Comparison of ENCODE assay signal across 1 cellular context in the genomic region with DNA sequence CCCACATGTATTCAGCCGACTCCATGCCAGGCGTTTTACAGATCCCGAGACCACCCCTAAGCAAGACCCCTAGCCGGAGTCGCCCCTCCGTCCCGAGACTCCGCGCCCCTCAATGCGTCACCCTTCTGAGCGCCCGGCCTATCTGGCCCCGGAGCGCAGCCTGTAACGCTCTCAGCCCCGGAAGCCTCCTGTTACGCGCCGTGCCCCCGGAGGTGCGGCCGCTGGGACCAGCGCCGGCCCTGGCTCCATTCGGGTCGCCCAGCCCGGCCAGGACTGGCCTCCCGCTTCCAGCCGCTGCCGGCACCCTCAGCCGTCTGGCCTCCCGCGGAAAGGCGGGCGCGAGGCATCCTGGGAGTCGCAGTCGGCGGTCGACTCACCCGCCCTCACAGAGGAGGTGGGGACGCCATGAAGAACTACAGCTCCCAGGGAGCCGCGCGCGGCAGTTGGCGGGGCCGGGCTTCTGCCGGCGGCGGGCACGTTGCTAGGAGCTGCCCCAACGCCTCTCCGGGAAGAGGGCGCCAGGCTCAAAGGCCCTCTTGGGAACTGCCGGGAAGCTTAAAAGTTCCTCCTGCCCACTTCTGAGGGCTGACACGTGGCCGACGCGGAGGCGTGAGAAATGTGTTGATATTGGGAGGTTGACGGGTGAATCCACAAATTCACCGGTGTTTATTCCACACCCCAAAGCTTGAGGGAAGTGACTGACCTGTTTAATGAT.
TF ChIP-seq lines count a peak whose summit lies in the region.

A gene with protein sequence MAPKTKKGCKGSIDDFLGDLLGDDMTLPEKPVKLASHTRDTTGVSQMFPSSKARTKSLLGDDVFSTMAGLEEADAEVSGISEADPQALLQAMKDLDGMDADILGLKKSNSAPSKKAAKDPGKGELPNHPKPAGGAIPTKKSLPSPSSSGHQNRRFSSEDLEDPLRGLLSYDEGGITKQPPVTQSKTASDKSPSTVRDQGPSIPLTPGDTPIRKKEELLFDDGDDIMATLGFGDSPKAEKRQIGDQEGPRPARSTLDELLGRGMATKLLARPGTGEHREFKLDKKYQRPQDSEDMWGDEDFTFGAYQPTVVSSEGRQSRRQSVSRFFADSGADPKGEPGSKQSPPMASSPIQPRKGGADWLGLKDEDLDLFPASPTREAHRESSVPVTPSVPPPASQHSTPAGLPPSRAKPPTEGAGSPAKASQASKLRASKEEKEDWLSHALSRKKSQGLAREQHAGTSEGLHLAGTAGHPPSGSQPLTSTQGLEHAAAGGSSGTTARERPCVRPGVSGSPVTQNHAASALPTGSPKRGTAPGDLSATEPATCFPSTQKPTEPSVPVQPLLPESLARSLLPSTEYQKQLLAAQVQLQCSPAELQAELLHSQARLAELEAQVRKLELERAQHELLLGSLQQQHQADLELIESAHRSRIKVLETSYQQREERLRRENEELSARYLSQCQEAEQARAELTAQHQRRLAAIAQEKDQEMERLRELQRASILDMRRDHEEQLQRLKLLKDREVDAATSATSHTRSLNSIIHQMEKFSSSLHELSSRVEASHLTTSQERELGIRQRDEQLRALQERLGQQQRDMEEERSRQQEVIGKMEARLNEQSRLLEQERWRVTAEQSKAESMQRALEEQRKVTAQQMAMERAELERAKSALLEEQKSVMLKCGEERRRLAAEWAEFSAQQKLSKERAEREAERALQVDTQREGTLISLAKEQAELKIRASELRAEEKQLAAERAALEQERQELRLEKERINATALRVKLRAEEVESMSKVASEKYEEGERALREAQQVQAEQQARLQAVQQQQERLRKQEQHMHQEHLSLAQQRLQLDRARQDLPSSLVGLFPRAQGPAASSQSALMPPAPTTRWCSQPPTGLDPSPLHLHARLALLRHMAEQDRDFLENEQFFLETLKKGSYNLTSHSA (minus strand): TSS at position 316 of the 715 bp plus-strand sequence. CDS start 2,893 bp downstream, outside the sequence.

TF ChIP-seq in K562, 482 proteins besides CTCF, POLR2A, EP300 and RAD21 (continued from another document and continues in another):
- TF ChIP-seq, protein P1, sequence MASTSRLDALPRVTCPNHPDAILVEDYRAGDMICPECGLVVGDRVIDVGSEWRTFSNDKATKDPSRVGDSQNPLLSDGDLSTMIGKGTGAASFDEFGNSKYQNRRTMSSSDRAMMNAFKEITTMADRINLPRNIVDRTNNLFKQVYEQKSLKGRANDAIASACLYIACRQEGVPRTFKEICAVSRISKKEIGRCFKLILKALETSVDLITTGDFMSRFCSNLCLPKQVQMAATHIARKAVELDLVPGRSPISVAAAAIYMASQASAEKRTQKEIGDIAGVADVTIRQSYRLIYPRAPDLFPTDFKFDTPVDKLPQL (IDR thresholded peaks at IDR 0.05; ENCODE audit: extremely low read depth, insufficient read length), result no peak
- no peak for TF ChIP-seq ILF3 (IDR thresholded peaks at IDR 0.05; ENCODE audit: borderline replicate concordance)
- TF ChIP-seq, protein P2, sequence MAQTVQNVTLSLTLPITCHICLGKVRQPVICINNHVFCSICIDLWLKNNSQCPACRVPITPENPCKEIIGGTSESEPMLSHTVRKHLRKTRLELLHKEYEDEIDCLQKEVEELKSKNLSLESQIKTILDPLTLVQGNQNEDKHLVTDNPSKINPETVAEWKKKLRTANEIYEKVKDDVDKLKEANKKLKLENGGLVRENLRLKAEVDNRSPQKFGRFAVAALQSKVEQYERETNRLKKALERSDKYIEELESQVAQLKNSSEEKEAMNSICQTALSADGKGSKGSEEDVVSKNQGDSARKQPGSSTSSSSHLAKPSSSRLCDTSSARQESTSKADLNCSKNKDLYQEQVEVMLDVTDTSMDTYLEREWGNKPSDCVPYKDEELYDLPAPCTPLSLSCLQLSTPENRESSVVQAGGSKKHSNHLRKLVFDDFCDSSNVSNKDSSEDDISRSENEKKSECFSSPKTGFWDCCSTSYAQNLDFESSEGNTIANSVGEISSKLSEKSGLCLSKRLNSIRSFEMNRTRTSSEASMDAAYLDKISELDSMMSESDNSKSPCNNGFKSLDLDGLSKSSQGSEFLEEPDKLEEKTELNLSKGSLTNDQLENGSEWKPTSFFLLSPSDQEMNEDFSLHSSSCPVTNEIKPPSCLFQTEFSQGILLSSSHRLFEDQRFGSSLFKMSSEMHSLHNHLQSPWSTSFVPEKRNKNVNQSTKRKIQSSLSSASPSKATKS (CRISPR knock-in tag; IDR thresholded peaks at IDR 0.05), result no peak
- no peak for TF ChIP-seq ZSCAN29 (IDR thresholded peaks at IDR 0.05)
- TF ChIP-seq TSC22D4 (tag; IDR thresholded peaks at IDR 0.05), result no peak
- no peak for TF ChIP-seq STAT5B (CRISPR knock-in tag; IDR thresholded peaks at IDR 0.05)
- TF ChIP-seq, protein P3, sequence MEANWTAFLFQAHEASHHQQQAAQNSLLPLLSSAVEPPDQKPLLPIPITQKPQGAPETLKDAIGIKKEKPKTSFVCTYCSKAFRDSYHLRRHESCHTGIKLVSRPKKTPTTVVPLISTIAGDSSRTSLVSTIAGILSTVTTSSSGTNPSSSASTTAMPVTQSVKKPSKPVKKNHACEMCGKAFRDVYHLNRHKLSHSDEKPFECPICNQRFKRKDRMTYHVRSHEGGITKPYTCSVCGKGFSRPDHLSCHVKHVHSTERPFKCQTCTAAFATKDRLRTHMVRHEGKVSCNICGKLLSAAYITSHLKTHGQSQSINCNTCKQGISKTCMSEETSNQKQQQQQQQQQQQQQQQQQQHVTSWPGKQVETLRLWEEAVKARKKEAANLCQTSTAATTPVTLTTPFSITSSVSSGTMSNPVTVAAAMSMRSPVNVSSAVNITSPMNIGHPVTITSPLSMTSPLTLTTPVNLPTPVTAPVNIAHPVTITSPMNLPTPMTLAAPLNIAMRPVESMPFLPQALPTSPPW (CRISPR knock-in tag; IDR thresholded peaks at IDR 0.05), result peak; percentile 76
- peak; percentile 97 for TF ChIP-seq KAT7 (CRISPR knock-in tag; IDR thresholded peaks at IDR 0.05; ENCODE audit: borderline replicate concordance)
- TF ChIP-seq, protein P4, sequence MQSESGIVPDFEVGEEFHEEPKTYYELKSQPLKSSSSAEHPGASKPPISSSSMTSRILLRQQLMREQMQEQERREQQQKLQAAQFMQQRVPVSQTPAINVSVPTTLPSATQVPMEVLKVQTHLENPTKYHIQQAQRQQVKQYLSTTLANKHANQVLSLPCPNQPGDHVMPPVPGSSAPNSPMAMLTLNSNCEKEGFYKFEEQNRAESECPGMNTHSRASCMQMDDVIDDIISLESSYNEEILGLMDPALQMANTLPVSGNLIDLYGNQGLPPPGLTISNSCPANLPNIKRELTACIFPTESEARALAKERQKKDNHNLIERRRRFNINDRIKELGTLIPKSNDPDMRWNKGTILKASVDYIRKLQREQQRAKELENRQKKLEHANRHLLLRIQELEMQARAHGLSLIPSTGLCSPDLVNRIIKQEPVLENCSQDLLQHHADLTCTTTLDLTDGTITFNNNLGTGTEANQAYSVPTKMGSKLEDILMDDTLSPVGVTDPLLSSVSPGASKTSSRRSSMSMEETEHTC (IDR thresholded peaks at IDR 0.05), result no peak
- TF ChIP-seq, protein P5, sequence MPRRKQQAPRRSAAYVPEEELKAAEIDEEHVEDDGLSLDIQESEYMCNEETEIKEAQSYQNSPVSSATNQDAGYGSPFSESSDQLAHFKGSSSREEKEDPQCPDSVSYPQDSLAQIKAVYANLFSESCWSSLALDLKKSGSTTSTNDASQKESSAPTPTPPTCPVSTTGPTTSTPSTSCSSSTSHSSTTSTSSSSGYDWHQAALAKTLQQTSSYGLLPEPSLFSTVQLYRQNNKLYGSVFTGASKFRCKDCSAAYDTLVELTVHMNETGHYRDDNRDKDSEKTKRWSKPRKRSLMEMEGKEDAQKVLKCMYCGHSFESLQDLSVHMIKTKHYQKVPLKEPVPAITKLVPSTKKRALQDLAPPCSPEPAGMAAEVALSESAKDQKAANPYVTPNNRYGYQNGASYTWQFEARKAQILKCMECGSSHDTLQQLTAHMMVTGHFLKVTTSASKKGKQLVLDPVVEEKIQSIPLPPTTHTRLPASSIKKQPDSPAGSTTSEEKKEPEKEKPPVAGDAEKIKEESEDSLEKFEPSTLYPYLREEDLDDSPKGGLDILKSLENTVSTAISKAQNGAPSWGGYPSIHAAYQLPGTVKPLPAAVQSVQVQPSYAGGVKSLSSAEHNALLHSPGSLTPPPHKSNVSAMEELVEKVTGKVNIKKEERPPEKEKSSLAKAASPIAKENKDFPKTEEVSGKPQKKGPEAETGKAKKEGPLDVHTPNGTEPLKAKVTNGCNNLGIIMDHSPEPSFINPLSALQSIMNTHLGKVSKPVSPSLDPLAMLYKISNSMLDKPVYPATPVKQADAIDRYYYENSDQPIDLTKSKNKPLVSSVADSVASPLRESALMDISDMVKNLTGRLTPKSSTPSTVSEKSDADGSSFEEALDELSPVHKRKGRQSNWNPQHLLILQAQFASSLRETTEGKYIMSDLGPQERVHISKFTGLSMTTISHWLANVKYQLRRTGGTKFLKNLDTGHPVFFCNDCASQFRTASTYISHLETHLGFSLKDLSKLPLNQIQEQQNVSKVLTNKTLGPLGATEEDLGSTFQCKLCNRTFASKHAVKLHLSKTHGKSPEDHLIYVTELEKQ (CRISPR knock-in tag; IDR thresholded peaks at IDR 0.05), result no peak
- TF ChIP-seq, protein P6, sequence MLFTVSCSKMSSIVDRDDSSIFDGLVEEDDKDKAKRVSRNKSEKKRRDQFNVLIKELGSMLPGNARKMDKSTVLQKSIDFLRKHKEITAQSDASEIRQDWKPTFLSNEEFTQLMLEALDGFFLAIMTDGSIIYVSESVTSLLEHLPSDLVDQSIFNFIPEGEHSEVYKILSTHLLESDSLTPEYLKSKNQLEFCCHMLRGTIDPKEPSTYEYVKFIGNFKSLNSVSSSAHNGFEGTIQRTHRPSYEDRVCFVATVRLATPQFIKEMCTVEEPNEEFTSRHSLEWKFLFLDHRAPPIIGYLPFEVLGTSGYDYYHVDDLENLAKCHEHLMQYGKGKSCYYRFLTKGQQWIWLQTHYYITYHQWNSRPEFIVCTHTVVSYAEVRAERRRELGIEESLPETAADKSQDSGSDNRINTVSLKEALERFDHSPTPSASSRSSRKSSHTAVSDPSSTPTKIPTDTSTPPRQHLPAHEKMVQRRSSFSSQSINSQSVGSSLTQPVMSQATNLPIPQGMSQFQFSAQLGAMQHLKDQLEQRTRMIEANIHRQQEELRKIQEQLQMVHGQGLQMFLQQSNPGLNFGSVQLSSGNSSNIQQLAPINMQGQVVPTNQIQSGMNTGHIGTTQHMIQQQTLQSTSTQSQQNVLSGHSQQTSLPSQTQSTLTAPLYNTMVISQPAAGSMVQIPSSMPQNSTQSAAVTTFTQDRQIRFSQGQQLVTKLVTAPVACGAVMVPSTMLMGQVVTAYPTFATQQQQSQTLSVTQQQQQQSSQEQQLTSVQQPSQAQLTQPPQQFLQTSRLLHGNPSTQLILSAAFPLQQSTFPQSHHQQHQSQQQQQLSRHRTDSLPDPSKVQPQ (CRISPR knock-in tag; IDR thresholded peaks at IDR 0.05; ENCODE audit: borderline replicate concordance), result no peak
- TF ChIP-seq, protein P7, sequence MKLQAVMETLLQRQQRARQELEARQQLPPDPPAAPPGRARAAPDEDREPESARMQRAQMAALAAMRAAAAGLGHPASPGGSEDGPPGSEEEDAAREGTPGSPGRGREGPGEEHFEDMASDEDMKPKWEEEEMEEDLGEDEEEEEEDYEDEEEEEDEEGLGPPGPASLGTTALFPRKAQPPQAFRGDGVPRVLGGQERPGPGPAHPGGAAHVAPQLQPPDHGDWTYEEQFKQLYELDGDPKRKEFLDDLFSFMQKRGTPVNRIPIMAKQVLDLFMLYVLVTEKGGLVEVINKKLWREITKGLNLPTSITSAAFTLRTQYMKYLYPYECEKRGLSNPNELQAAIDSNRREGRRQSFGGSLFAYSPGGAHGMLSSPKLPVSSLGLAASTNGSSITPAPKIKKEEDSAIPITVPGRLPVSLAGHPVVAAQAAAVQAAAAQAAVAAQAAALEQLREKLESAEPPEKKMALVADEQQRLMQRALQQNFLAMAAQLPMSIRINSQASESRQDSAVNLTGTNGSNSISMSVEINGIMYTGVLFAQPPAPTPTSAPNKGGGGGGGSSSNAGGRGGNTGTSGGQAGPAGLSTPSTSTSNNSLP (IDR thresholded peaks at IDR 0.05; ENCODE audit: borderline replicate concordance, low read depth, low read length), result no peak; the same call in 1 of the 2 replicates
- TF ChIP-seq KLF10 (CRISPR knock-in tag; IDR thresholded peaks at IDR 0.05), result no peak
- TF ChIP-seq, protein P8, sequence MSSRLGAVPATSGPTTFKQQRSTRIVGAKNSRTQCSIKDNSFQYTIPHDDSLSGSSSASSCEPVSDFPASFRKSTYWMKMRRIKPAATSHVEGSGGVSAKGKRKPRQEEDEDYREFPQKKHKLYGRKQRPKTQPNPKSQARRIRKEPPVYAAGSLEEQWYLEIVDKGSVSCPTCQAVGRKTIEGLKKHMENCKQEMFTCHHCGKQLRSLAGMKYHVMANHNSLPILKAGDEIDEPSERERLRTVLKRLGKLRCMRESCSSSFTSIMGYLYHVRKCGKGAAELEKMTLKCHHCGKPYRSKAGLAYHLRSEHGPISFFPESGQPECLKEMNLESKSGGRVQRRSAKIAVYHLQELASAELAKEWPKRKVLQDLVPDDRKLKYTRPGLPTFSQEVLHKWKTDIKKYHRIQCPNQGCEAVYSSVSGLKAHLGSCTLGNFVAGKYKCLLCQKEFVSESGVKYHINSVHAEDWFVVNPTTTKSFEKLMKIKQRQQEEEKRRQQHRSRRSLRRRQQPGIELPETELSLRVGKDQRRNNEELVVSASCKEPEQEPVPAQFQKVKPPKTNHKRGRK (tag; IDR thresholded peaks at IDR 0.05), result no peak
- no peak for TF ChIP-seq ZNF354B (CRISPR knock-in tag; IDR thresholded peaks at IDR 0.05)
- TF ChIP-seq, protein P9, sequence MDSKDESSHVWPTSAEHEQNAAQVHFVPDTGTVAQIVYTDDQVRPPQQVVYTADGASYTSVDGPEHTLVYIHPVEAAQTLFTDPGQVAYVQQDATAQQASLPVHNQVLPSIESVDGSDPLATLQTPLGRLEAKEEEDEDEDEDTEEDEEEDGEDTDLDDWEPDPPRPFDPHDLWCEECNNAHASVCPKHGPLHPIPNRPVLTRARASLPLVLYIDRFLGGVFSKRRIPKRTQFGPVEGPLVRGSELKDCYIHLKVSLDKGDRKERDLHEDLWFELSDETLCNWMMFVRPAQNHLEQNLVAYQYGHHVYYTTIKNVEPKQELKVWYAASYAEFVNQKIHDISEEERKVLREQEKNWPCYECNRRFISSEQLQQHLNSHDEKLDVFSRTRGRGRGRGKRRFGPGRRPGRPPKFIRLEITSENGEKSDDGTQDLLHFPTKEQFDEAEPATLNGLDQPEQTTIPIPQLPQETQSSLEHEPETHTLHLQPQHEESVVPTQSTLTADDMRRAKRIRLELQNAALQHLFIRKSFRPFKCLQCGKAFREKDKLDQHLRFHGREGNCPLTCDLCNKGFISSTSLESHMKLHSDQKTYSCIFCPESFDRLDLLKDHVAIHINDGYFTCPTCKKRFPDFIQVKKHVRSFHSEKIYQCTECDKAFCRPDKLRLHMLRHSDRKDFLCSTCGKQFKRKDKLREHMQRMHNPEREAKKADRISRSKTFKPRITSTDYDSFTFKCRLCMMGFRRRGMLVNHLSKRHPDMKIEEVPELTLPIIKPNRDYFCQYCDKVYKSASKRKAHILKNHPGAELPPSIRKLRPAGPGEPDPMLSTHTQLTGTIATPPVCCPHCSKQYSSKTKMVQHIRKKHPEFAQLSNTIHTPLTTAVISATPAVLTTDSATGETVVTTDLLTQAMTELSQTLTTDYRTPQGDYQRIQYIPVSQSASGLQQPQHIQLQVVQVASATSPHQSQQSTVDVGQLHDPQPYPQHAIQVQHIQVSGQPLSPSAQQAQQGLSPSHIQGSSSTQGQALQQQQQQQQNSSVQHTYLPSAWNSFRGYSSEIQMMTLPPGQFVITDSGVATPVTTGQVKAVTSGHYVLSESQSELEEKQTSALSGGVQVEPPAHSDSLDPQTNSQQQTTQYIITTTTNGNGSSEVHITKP (IDR thresholded peaks at IDR 0.05; ENCODE audit: partially characterized antibody), result no peak
- TF ChIP-seq RFX7 (CRISPR knock-in tag; IDR thresholded peaks at IDR 0.05), result no peak
- no peak for TF ChIP-seq ZC3H8 (IDR thresholded peaks at IDR 0.05)
- TF ChIP-seq CREB1 (IDR thresholded peaks at IDR 0.05), result peak; percentile 44; the same call in 1 of the 2 replicates
- peak; percentile 74 for TF ChIP-seq CREB1 (CRISPR knock-in tag; IDR thresholded peaks at IDR 0.05)
- TF ChIP-seq SMARCC2 (IDR thresholded peaks at IDR 0.05; ENCODE audit: low read depth), result no peak
- TF ChIP-seq, protein P10, sequence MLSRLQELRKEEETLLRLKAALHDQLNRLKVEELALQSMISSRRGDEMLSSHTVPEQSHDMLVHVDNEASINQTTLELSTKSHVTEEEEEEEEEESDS (CRISPR knock-in tag; IDR thresholded peaks at IDR 0.05), result no peak
- no peak for TF ChIP-seq PPARD (CRISPR knock-in tag; IDR thresholded peaks at IDR 0.05)
- TF ChIP-seq TFAM (CRISPR knock-in tag; conservative IDR thresholded peaks at IDR 0.05), result no peak
